Comparison of ENCODE assay signal across 23 cellular contexts in the genomic region with DNA sequence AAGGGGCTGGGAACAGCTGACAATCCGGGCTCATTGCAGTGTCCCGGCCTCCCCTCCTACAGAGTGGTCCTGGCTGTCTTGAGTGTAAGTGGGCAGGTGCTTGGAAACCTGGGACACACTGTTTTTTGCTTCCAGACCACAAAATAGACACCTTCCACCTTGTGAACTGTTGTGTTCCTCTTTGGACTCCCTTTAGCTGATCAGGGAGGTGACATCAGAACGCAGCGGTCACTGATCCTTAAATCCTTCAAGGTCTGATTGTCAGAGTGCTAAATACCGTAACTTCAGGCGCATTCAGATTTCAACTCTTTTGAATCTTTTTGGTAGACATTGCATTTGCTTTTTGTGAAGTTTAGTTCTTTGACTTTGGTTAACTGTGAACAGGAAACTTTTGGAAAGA.
"Had no signal": no experiment of that assay in that cellular context is flagged by ENCODE, and none has a peak within 500 bp of the region (broad histone marks: within the 10 kb centered on the region; RNA-seq: fewer than 3 reads in every experiment).

No MANE protein-coding gene starts in this region.

- H3K36me3 Mint-ChIP-seq: naive thymus-derived CD4-positive, alpha-beta T cell; stimulated activated memory B cell treated with anti-CD40 and anti-IgM and Interleukin-4, amounts not matched to agents 10 μg/mL and 1 μg/mL and 100 μg/mL, for 72 hours had no signal

- H3K27ac ChIP-seq: dorsolateral prefrontal cortex, parathyroid adenoma, psoas muscle, tibial artery, upper lobe of left lung, uterus had no signal

- H3K4me1 ChIP-seq: parathyroid adenoma had no signal

- H3K27ac Mint-ChIP-seq: naive thymus-derived CD4-positive, alpha-beta T cell; nephron progenitor cell; stimulated activated memory B cell treated with anti-CD40 and anti-IgM and Interleukin-4, amounts not matched to agents 10 μg/mL and 1 μg/mL and 100 μg/mL, for 72 hours; stimulated activated naive CD8-positive, alpha-beta T cell treated with anti-CD3 and anti-CD28 coated beads, Interleukin-15, Interleukin-2, amounts not matched to agents 100 ng/mL and 50 ng/mL, for 24 hours had no signal

- H3K4me3 Mint-ChIP-seq: nephron progenitor cell; stimulated activated memory B cell treated with anti-CD40 and anti-IgM and Interleukin-4, amounts not matched to agents 10 μg/mL and 1 μg/mL and 100 μg/mL, for 72 hours; stimulated activated naive CD8-positive, alpha-beta T cell treated with anti-CD3 and anti-CD28 coated beads, Interleukin-15, Interleukin-2, amounts not matched to agents 100 ng/mL and 50 ng/mL, for 24 hours had no signal

- H3K9me3 ChIP-seq: heart right ventricle, psoas muscle, spleen, tibial artery, upper lobe of left lung, uterus had no signal

- DNase-seq: cortex of kidney; dorsolateral prefrontal cortex; effector CD8-positive, alpha-beta T cell; heart right ventricle; hypothalamus; mesendoderm; nephron progenitor cell; psoas muscle; retina; spleen; stimulated activated CD4-positive, alpha-beta T cell treated with anti-CD3 and anti-CD28 coated beads, Interleukin-15, amount 100 ng/mL, for 24 hours; stimulated activated CD4-positive, alpha-beta T cell treated with anti-CD3 and anti-CD28 coated beads, Interleukin-1b, Interleukin-23, amount 100 ng/mL, for 48 hours; stimulated activated CD4-positive, alpha-beta T cell treated with anti-CD3 and anti-CD28 coated beads, Interleukin-4, amount 100 ng/mL, for 24 hours; tibial artery; upper lobe of left lung; uterus had no signal

- H3K4me3 ChIP-seq: dorsolateral prefrontal cortex, heart right ventricle, lung, psoas muscle, spleen, tibial artery, upper lobe of left lung, uterus had no signal

- ATAC-seq: heart right ventricle; left lobe of liver; naive thymus-derived CD4-positive, alpha-beta T cell; psoas muscle; sciatic nerve had no signal

- H3K36me3 ChIP-seq: heart right ventricle, spleen, tibial artery, upper lobe of left lung, uterus had no signal

- H3K27me3 ChIP-seq: tibial artery, uterus had no signal
